26 cellular contexts compared by ENCODE assay signal in genomic region chr5:878125-878524, GRCh38.
"Had no signal": no experiment of that assay in that cellular context is flagged by ENCODE, and none has a peak within 500 bp of the region (broad histone marks: within the 10 kb centered on the region; RNA-seq: fewer than 3 reads in every experiment).

No MANE protein-coding gene starts in this region.

- H3K4me3 ChIP-seq: breast epithelium, SJSA1 had no signal

- H3K27ac Mint-ChIP-seq: activated CD4-positive, alpha-beta memory T cell treated with anti-CD3 and anti-CD28 coated beads for 36 hours; activated CD4-positive, alpha-beta T cell treated with anti-CD3 and anti-CD28 coated beads, Interleukin-2, amount 10 ng/mL, durations not matched to agents 7 days and 5 days; activated naive CD4-positive, alpha-beta T cell treated with anti-CD3 and anti-CD28 coated beads, Interleukin-2, amount 50 U/mL, for 24 hours; activated T-cell treated with anti-CD3 and anti-CD28 coated beads, Interleukin-2, amount 50 U/mL, for 72 hours; activated T-helper 2 cell treated with anti-CD3 and anti-CD28 coated beads, Interferon-gamma antibody, Interleukin-2, Interleukin-4, amounts not matched to agents 10 μg/mL and 5 μg/mL and 100 μg/mL, durations not matched to agents 14 hours and 24 hours and 36 hours had no signal

- H3K27me3 ChIP-seq: breast epithelium, SJSA1 had no signal

- H3K4me3 Mint-ChIP-seq: activated CD4-positive, alpha-beta memory T cell treated with anti-CD3 and anti-CD28 coated beads for 36 hours; activated CD4-positive, alpha-beta T cell treated with anti-CD3 and anti-CD28 coated beads, Interleukin-2, amount 10 ng/mL, durations not matched to agents 7 days and 5 days; activated naive CD4-positive, alpha-beta T cell treated with anti-CD3 and anti-CD28 coated beads, Interleukin-2, amount 50 U/mL, for 24 hours; activated T-cell treated with anti-CD3 and anti-CD28 coated beads, Interleukin-2, amount 50 U/mL, for 72 hours had no signal

- ATAC-seq: activated T-cell treated with anti-CD3 and anti-CD28 coated beads, Interleukin-2, amount 50 U/mL, for 72 hours; Panc1 had no signal

- H3K4me1 ChIP-seq: breast epithelium, SJSA1 had no signal

- H3K9me3 ChIP-seq: breast epithelium, SJSA1 had no signal

- H3K27me3 Mint-ChIP-seq: activated CD4-positive, alpha-beta memory T cell treated with anti-CD3 and anti-CD28 coated beads for 36 hours; activated CD4-positive, alpha-beta T cell treated with anti-CD3 and anti-CD28 coated beads, Interleukin-2, amount 10 ng/mL, durations not matched to agents 7 days and 5 days; activated naive CD4-positive, alpha-beta T cell treated with anti-CD3 and anti-CD28 coated beads, Interleukin-2, amount 50 U/mL, for 24 hours had no signal

- H3K27ac ChIP-seq: breast epithelium, SJSA1 had no signal

- DNase-seq: activated CD4-positive, alpha-beta memory T cell treated with anti-CD3 and anti-CD28 coated beads for 36 hours; activated CD4-positive, alpha-beta T cell treated with anti-CD3 and anti-CD28 coated beads, Interleukin-2, amount 10 ng/mL, durations not matched to agents 7 days and 5 days; activated CD4-positive, CD25-positive, alpha-beta regulatory T cell; activated CD8-positive, alpha-beta memory T cell treated with anti-CD3 and anti-CD28 coated beads for 24 hours; activated gamma-delta T cell treated with Interleukin-2 at 50 U/mL for 16 hours; activated T-cell treated with anti-CD3 and anti-CD28 coated beads for 4 hours; activated T-cell treated with anti-CD3 and anti-CD28 coated beads, Interleukin-2, amount 50 U/mL, for 72 hours; caudate nucleus; Karpas-422; MM.1S; NCI-H1105 treated with DMSO at 0.1 percent for 48 hours; NCI-H1436 treated with DMSO at 0.1 percent for 48 hours; NCI-H187; NCI-H2081; NCI-H524; NCI-H82; OCI-M1; RPMI8226; SHP77; T-helper 2 cell; T1000 had no signal
